14 cellular contexts compared by ENCODE assay signal in the genomic region with DNA sequence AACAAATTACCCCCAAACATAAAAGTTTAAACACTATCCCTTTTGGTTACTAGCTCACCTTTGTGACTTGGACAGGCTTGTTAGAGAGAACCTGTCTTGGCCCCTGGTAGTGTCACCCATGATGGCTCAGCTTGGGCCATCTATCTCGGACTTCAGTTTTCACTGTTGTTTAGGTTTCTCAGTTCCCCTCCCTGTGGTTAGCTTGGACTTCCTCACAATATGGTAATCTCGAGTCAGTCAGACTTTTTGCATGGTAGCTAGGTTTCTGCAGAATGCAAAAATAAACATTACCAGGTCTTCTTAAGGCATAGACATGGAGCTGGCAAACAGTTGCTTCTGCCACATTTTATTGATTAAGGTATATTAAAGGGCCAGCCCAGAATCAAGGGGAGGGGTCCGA.
DNase-seq lines count a peak whose midpoint lies in the region; ATAC-seq and TF ChIP-seq lines count a peak whose summit lies in the region.
"Had no signal": no experiment of that assay in that cellular context is flagged by ENCODE, and none has a peak within 500 bp of the region (broad histone marks: within the 10 kb centered on the region; RNA-seq: fewer than 3 reads in every experiment).

No MANE protein-coding gene starts in this region.

- no peak for DNase-seq in natural killer cell
- no peak for DNase-seq in natural killer cell treated with Interleukin-12 subunit alpha and Interleukin-12 subunit beta and Interleukin-15 and Interleukin-18, amount 100 ng/mL, for 72 hours (ENCODE audit: low spot score)
- DNase-seq in chondrocyte (ENCODE audit: low spot score): no peak
- DNase-seq in sciatic nerve (ENCODE audit: low spot score): no peak
- DNase-seq in H7: no peak
- no peak for DNase-seq in colonic mucosa
- DNase-seq: 8988T; activated CD4-positive, alpha-beta T cell treated with anti-CD3 and anti-CD28 coated beads for 1 hour; activated naive CD4-positive, alpha-beta T cell treated with anti-CD3 and anti-CD28 coated beads, Interleukin-2, amount 50 U/mL, for 16 hours; DND-41; effector CD4-positive, alpha-beta T cell; NCI-H1436 treated with DMSO at 0.1 percent for 48 hours had no signal

- peaks cover 3% of the 10 kb centered on the region in 2 donors for H3K9me3 Mint-ChIP-seq in natural killer cell
- H3K9me3 Mint-ChIP-seq in natural killer cell treated with Interleukin-12 subunit alpha and Interleukin-12 subunit beta and Interleukin-15 and Interleukin-18, amount 100 ng/mL, for 72 hours: peaks cover 9% of the 10 kb centered on the region
- no peaks in the 10 kb centered on the region for H3K9me3 Mint-ChIP-seq in chondrocyte (ENCODE audit: low read depth)

- H3K4me1 Mint-ChIP-seq in natural killer cell: peaks cover 10 to 16% of the 10 kb centered on the region in 2 donors
- H3K4me1 Mint-ChIP-seq in natural killer cell treated with Interleukin-12 subunit alpha and Interleukin-12 subunit beta and Interleukin-15 and Interleukin-18, amount 100 ng/mL, for 72 hours (ENCODE audit: low read depth in 2 of 2): peaks cover 5 to 14% of the 10 kb centered on the region in 2 donors
- H3K4me1 Mint-ChIP-seq in chondrocyte (ENCODE audit: low read depth): no peaks in the 10 kb centered on the region

- H3K36me3 ChIP-seq in H7 (replicated peaks; ENCODE audit: control insufficient read depth, insufficient read depth, low read length) (no peaks in the 10 kb centered on the region), colonic mucosa (no peaks in the 10 kb centered on the region)

- no peak overlapping the region for H3K9ac ChIP-seq in colonic mucosa (ENCODE audit: low read depth in 2 of 2, low read length in 2 of 2)

- H3K27ac Mint-ChIP-seq in natural killer cell (no peak overlapping the region), chondrocyte (ENCODE audit: unreplicated experiment) (no peak overlapping the region)
- H3K27ac Mint-ChIP-seq in natural killer cell treated with Interleukin-12 subunit alpha and Interleukin-12 subunit beta and Interleukin-15 and Interleukin-18, amount 100 ng/mL, for 72 hours: no peak overlapping the region

- H3K4me3 Mint-ChIP-seq in natural killer cell (peak overlapping the region; percentile 36), chondrocyte (ENCODE audit: unreplicated experiment) (no peak overlapping the region)
- H3K4me3 Mint-ChIP-seq in natural killer cell treated with Interleukin-12 subunit alpha and Interleukin-12 subunit beta and Interleukin-15 and Interleukin-18, amount 100 ng/mL, for 72 hours: no peak overlapping the region

- no peaks in the 10 kb centered on the region for H3K27me3 ChIP-seq in H7 (ENCODE audit: control insufficient read depth, insufficient read depth, low read length)
- no peaks in the 10 kb centered on the region for H3K27me3 ChIP-seq in colonic mucosa

- H3K36me3 Mint-ChIP-seq in natural killer cell: peaks cover 7% of the 10 kb centered on the region
- H3K36me3 Mint-ChIP-seq in natural killer cell treated with Interleukin-12 subunit alpha and Interleukin-12 subunit beta and Interleukin-15 and Interleukin-18, amount 100 ng/mL, for 72 hours: peaks cover 6% of the 10 kb centered on the region
- no peaks in the 10 kb centered on the region for H3K36me3 Mint-ChIP-seq in chondrocyte (ENCODE audit: low read depth)

- H3K27me3 Mint-ChIP-seq in natural killer cell (ENCODE audit: low read depth in 2 of 2): peaks cover 0 to 2% of the 10 kb centered on the region in 2 donors
- no peaks in the 10 kb centered on the region for H3K27me3 Mint-ChIP-seq in natural killer cell treated with Interleukin-12 subunit alpha and Interleukin-12 subunit beta and Interleukin-15 and Interleukin-18, amount 100 ng/mL, for 72 hours
- no peaks in the 10 kb centered on the region for H3K27me3 Mint-ChIP-seq in chondrocyte (ENCODE audit: low read depth)

- no peaks in the 10 kb centered on the region for H3K4me1 ChIP-seq in colonic mucosa

- TF ChIP-seq CTCF in natural killer cell (IDR thresholded peaks at IDR 0.05) (no peak), chondrocyte (IDR thresholded peaks at IDR 0.05) (no peak), colonic mucosa (IDR thresholded peaks at IDR 0.05) (no peak)

- no peak overlapping the region for H3K27ac ChIP-seq in colonic mucosa

- H3K9me3 ChIP-seq in colonic mucosa: no peaks in the 10 kb centered on the region

- intact Hi-C loops in natural killer cell (cut with micrococcal nuclease): no loop called here
- intact Hi-C loops in sciatic nerve (cut with DNase I): no loop called here
- intact Hi-C loops in colonic mucosa (cut with DNase I): no loop called here

- H3K4me3 ChIP-seq in H7 (ENCODE audit: insufficient read depth, low read depth, low read length): no peak overlapping the region
- H3K4me3 ChIP-seq in colonic mucosa: no peak overlapping the region

- no peak for ATAC-seq in natural killer cell
- ATAC-seq in natural killer cell treated with Interleukin-12 subunit alpha and Interleukin-12 subunit beta and Interleukin-15 and Interleukin-18, amount 100 ng/mL, for 72 hours: no peak
- ATAC-seq in HG02678 (IDR thresholded peaks at IDR 0.05; ENCODE audit: unreplicated experiment): peak; percentile 98
- ATAC-seq in HG03457 (IDR thresholded peaks at IDR 0.05; ENCODE audit: unreplicated experiment): peak; percentile 99
- ATAC-seq in sciatic nerve: no peak

Comparison
In these comparisons a context has a peak if more than half of its experiments do, and no peak if none do; other contexts are left out.
1. ATAC-seq: peak in HG02678 (single experiment) and HG03457 (single experiment); none in natural killer cell (0 of 3), natural killer cell treated with Interleukin-12 subunit alpha and Interleukin-12 subunit beta and Interleukin-15 and Interleukin-18, amount 100 ng/mL, for 72 hours (0 of 2) and sciatic nerve (single experiment).